ENCODE assay signal across 23 cellular contexts in the genomic region with DNA sequence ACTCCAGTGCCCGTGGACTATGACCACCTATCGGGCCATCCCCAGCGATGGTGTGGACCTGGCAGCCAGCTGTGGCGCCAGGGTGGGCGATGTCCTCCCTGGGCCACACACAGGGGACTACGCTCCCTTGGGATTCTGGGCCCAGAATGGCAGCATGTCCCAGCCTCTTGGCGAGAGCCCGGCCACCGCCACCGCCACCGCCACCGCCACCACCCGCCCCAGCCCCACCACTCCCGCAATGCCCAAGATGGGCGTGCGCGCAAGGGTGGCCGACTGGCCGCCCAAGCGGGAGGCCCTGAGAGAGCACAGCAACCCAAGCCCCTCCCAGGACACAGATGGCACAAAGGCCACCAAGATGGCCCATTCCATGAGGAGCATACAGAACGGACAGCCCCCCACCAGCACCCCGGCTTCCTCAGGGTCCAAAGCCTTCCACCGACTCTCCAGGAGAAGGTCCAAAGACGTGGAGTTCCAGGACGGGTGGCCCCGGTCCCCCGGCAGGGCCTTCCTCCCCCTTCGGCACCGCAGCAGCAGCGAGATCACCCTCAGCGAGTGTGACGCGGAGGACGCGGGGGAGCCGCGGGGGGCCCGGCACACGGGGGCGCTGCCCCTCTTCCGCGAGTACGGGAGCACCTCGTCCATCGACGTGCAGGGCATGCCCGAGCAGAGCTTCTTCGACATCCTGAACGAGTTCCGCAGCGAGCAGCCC.
"Had no signal": no experiment of that assay in that cellular context is flagged by ENCODE, and none has a peak within 500 bp of the region (broad histone marks: within the 10 kb centered on the region; RNA-seq: fewer than 3 reads in every experiment).

No MANE protein-coding gene starts in this region.

- H3K4me3 ChIP-seq: breast epithelium, dorsolateral prefrontal cortex, esophagus squamous epithelium, gastrocnemius medialis, left ventricle myocardium inferior, neural progenitor cell, spleen, stomach, suprapubic skin, transverse colon, uterus had no signal

- H3K27ac ChIP-seq: breast epithelium, dorsolateral prefrontal cortex, esophagus squamous epithelium, gastrocnemius medialis, left ventricle myocardium inferior, neural progenitor cell, stomach, suprapubic skin, transverse colon, uterus had no signal

- H3K9ac ChIP-seq: neural progenitor cell had no signal

- H3K27me3 ChIP-seq: breast epithelium, dorsolateral prefrontal cortex, esophagus squamous epithelium, gastrocnemius medialis, neural progenitor cell, spleen, stomach, suprapubic skin, transverse colon, uterus had no signal

- DNase-seq: activated CD8-positive, alpha-beta memory T cell treated with anti-CD3 and anti-CD28 coated beads, Interleukin-2, amount 10 ng/mL, durations not matched to agents 7 days and 5 days; activated gamma-delta T cell; activated T-cell treated with anti-CD3 and anti-CD28 coated beads for 4 hours; dorsolateral prefrontal cortex; effector memory CD8-positive, alpha-beta T cell; esophagus squamous epithelium; gastrocnemius medialis; left ventricle myocardium inferior; naive thymus-derived CD8-positive, alpha-beta T cell; spleen; stomach; T1000; transverse colon; uterus had no signal

- ATAC-seq: activated CD8-positive, alpha-beta memory T cell treated with anti-CD3 and anti-CD28 coated beads, Interleukin-2, amount 10 ng/mL, durations not matched to agents 7 days and 5 days; effector memory CD8-positive, alpha-beta T cell; gastrocnemius medialis; naive thymus-derived CD8-positive, alpha-beta T cell had no signal

- H3K27ac Mint-ChIP-seq: activated CD8-positive, alpha-beta memory T cell treated with anti-CD3 and anti-CD28 coated beads, Interleukin-2, amount 10 ng/mL, durations not matched to agents 7 days and 5 days; mesothelial cell of epicardium; neural progenitor cell; progenitor cell of endocrine pancreas; T-helper 1 cell treated with Interleukin-12 subunit alpha and Interleukin-12 subunit beta and Interleukin-4 antibody, amounts not matched to agents 30 μg/mL and 1 μg/mL, for 36 hours had no signal

- H3K9me3 Mint-ChIP-seq: activated CD8-positive, alpha-beta T cell treated with anti-CD3 and anti-CD28 coated beads for 36 hours; central memory CD8-positive, alpha-beta T cell; effector memory CD8-positive, alpha-beta T cell had no signal

- H3K4me3 Mint-ChIP-seq: activated CD8-positive, alpha-beta memory T cell treated with anti-CD3 and anti-CD28 coated beads, Interleukin-2, amount 10 ng/mL, durations not matched to agents 7 days and 5 days; activated CD8-positive, alpha-beta T cell treated with anti-CD3 and anti-CD28 coated beads for 36 hours; activated T-helper 1 cell treated with anti-CD3 and anti-CD28 coated beads, Interleukin-12 subunit alpha, Interleukin-12 subunit beta, Interleukin-2, Interleukin-4 antibody, amounts not matched to agents 30 ng/mL and 10 ng/mL and 1 ng/mL, durations not matched to agents 14 hours and 24 hours and 36 hours; central memory CD8-positive, alpha-beta T cell; effector memory CD8-positive, alpha-beta T cell; mesothelial cell of epicardium; naive thymus-derived CD8-positive, alpha-beta T cell; neural progenitor cell; T-helper 1 cell treated with Interleukin-12 subunit alpha and Interleukin-12 subunit beta and Interleukin-4 antibody, amounts not matched to agents 30 μg/mL and 1 μg/mL, for 36 hours had no signal

- H3K4me1 Mint-ChIP-seq: central memory CD8-positive, alpha-beta T cell; mesothelial cell of epicardium had no signal

- H3K9me3 ChIP-seq: esophagus squamous epithelium, gastrocnemius medialis, stomach, suprapubic skin, transverse colon had no signal

- H3K4me1 ChIP-seq: breast epithelium, gastrocnemius medialis, left ventricle myocardium inferior, neural progenitor cell, suprapubic skin, uterus had no signal

- H3K36me3 ChIP-seq: breast epithelium, neural progenitor cell, uterus had no signal

- H3K27me3 Mint-ChIP-seq: activated CD8-positive, alpha-beta memory T cell treated with anti-CD3 and anti-CD28 coated beads, Interleukin-2, amount 10 ng/mL, durations not matched to agents 7 days and 5 days; activated CD8-positive, alpha-beta T cell treated with anti-CD3 and anti-CD28 coated beads for 36 hours; central memory CD8-positive, alpha-beta T cell; effector memory CD8-positive, alpha-beta T cell; naive thymus-derived CD8-positive, alpha-beta T cell; progenitor cell of endocrine pancreas had no signal

- H2AFZ ChIP-seq: neural progenitor cell had no signal

- H3K4me2 ChIP-seq: neural progenitor cell had no signal
